ENCODE assay signal across 17 cellular contexts in the genomic region with DNA sequence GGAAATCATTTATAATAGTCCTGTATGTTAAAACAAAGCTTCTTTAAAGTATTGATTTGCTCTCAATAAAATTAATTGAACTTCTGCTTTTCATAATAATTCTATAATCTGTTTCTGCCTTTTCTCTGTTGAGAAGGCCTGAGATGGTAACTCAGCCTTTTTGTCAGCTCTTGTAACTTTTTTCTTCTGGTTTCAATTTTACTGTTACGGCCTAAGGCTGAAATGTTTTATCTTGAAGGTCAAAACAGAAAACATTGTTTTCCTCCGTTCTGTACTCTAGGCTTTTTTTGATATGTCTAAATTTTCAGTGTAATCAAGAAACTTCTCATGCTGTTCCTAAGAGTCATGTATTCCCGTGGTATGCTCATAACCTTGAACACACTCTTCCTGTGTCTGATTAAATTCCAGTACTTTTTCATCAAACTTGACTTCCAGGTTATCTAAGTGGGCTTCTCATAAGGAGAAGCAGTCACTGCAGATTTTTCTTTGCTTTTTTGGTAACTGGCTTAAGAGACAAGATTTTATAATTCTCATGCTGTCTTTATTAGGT.
"Had no signal": no experiment of that assay in that cellular context is flagged by ENCODE, and none has a peak within 500 bp of the region (broad histone marks: within the 10 kb centered on the region; RNA-seq: fewer than 3 reads in every experiment).

No MANE protein-coding gene starts in this region.

- ATAC-seq: activated T-cell treated with anti-CD3 and anti-CD28 coated beads, Interleukin-2, amount 50 U/mL, for 72 hours; left lung; naive thymus-derived CD8-positive, alpha-beta T cell; stimulated activated memory B cell treated with anti-CD40 and anti-IgM and Interleukin-4, amounts not matched to agents 10 μg/mL and 1 μg/mL and 100 μg/mL, for 72 hours; T-helper 17 cell; WTC11 had no signal

- H3K36me3 ChIP-seq: left lung, tibial artery, uterus had no signal

- H3K4me3 ChIP-seq: left lung, tibial artery, uterus had no signal

- H3K4me1 Mint-ChIP-seq: activated naive CD8-positive, alpha-beta T cell treated with anti-CD3 and anti-CD28 coated beads, Interleukin-2, amount 10 ng/mL, durations not matched to agents 7 days and 5 days; naive thymus-derived CD8-positive, alpha-beta T cell had no signal

- H3K9me3 ChIP-seq: left lung, tibial artery, uterus had no signal

- H3K79me2 ChIP-seq: parathyroid adenoma had no signal

- FAIRE-seq: astrocyte, bronchial epithelial cell, keratinocyte had no signal

- H2AFZ ChIP-seq: parathyroid adenoma had no signal

- H3K27ac ChIP-seq: left lung, parathyroid adenoma, tibial artery, uterus had no signal

- H3K27ac Mint-ChIP-seq: activated CD4-positive, alpha-beta memory T cell treated with anti-CD3 and anti-CD28 coated beads, Interleukin-2, amount 10 ng/mL, durations not matched to agents 7 days and 5 days; activated naive CD8-positive, alpha-beta T cell treated with anti-CD3 and anti-CD28 coated beads, Interleukin-2, amount 10 ng/mL, durations not matched to agents 7 days and 5 days; activated T-cell treated with anti-CD3 and anti-CD28 coated beads, Interleukin-2, amount 50 U/mL, for 72 hours; endodermal cell; memory B cell; naive thymus-derived CD8-positive, alpha-beta T cell; stimulated activated memory B cell treated with anti-CD40 and anti-IgM and Interleukin-4, amounts not matched to agents 10 μg/mL and 1 μg/mL and 100 μg/mL, for 72 hours; T-helper 17 cell; WTC11 had no signal

- H3K27me3 Mint-ChIP-seq: memory B cell; stimulated activated memory B cell treated with anti-CD40 and anti-IgM and Interleukin-4, amounts not matched to agents 10 μg/mL and 1 μg/mL and 100 μg/mL, for 72 hours had no signal

- H3K9me3 Mint-ChIP-seq: activated naive CD8-positive, alpha-beta T cell treated with anti-CD3 and anti-CD28 coated beads, Interleukin-2, amount 10 ng/mL, durations not matched to agents 7 days and 5 days; activated T-cell treated with anti-CD3 and anti-CD28 coated beads, Interleukin-2, amount 50 U/mL, for 72 hours; memory B cell; stimulated activated memory B cell treated with anti-CD40 and anti-IgM and Interleukin-4, amounts not matched to agents 10 μg/mL and 1 μg/mL and 100 μg/mL, for 72 hours had no signal

- DNase-seq: activated CD4-positive, alpha-beta memory T cell treated with anti-CD3 and anti-CD28 coated beads, Interleukin-2, amount 10 ng/mL, durations not matched to agents 7 days and 5 days; activated CD4-positive, alpha-beta T cell treated with anti-CD3 and anti-CD28 coated beads for 4 hours; activated naive CD8-positive, alpha-beta T cell treated with anti-CD3 and anti-CD28 coated beads, Interleukin-2, amount 10 ng/mL, durations not matched to agents 7 days and 5 days; activated T-cell treated with anti-CD3 and anti-CD28 coated beads, Interleukin-2, amount 50 U/mL, for 72 hours; naive thymus-derived CD8-positive, alpha-beta T cell; T-helper 17 cell; tibial artery; uterus had no signal

- H3K27me3 ChIP-seq: tibial artery, uterus had no signal

- H3K4me3 Mint-ChIP-seq: activated CD4-positive, alpha-beta memory T cell treated with anti-CD3 and anti-CD28 coated beads, Interleukin-2, amount 10 ng/mL, durations not matched to agents 7 days and 5 days; activated naive CD8-positive, alpha-beta T cell treated with anti-CD3 and anti-CD28 coated beads, Interleukin-2, amount 10 ng/mL, durations not matched to agents 7 days and 5 days; activated T-cell treated with anti-CD3 and anti-CD28 coated beads, Interleukin-2, amount 50 U/mL, for 72 hours; endodermal cell; memory B cell; naive thymus-derived CD8-positive, alpha-beta T cell; stimulated activated memory B cell treated with anti-CD40 and anti-IgM and Interleukin-4, amounts not matched to agents 10 μg/mL and 1 μg/mL and 100 μg/mL, for 72 hours; T-helper 17 cell; WTC11 had no signal

- H3K9ac ChIP-seq: parathyroid adenoma had no signal

- H3K4me1 ChIP-seq: left lung, parathyroid adenoma, tibial artery, uterus had no signal

- H3K36me3 Mint-ChIP-seq: activated naive CD8-positive, alpha-beta T cell treated with anti-CD3 and anti-CD28 coated beads, Interleukin-2, amount 10 ng/mL, durations not matched to agents 7 days and 5 days; memory B cell; stimulated activated memory B cell treated with anti-CD40 and anti-IgM and Interleukin-4, amounts not matched to agents 10 μg/mL and 1 μg/mL and 100 μg/mL, for 72 hours had no signal
